Comparison of ENCODE assay signal across 1 cellular context in the genomic region with DNA sequence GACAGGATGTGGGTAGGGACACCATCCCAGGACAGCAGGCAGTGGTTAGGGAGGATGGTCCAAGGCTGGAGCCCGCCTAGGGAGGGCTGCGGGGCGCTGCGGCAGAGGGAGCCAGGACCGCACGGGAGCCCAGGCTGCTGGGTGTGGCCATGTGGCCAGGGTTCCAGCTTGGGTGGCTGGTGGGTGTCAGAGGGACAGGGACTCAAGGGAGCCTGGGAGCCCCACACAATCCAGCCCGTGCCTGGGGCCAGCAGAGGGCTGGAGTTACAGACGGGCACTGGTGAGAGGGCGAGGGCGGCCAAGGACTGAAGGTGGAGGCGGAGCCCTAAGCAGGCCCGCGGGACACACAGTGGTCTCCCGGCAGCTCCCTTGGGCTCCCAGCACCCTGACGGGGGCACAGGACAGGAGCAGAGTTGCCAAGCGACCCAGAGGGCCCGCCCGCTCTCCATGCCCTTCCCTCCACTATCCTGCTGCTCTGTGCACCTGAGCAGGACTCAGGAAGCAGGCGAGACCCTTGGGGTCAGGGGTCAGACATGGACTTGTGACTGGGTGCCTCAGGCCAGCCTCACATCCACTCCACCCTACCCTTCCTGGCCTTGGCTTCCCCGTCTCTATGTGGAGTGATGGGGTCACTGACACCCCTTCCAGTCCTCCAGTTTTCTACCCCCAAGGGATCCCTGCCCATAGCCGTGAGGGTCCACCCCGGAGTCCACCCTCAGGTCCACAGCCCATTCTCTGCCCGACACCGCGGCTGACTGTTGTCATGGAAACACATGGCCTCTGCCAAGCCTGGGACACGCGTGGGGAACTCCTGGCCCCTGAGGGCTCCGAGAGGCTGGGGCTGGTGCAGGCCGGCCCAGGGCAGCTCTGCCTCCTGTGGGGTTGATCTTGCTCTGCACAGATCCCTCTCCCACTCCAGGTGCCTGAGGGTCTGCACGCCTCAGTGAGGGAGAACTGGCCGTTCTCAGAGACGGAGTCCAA.
TF ChIP-seq lines count a peak whose summit lies in the region.

No MANE protein-coding gene starts in this region.

TF ChIP-seq in HEK293, 187 proteins besides CTCF, POLR2A, EP300 and RAD21:
- TF ChIP-seq ZNF600 (tag by site-specific recombination; IDR thresholded peaks at IDR 0.05) (peak; percentile 62; the same call in 1 of the 2 replicates), ZFHX2 (tag by site-specific recombination; conservative IDR thresholded peaks at IDR 0.05) (peak; percentile 41), BCL11B (tag by site-specific recombination; IDR thresholded peaks at IDR 0.05; ENCODE audit: low read depth) (peak; percentile 77; the same call in 1 of the 2 replicates), ZNF266 (tag by site-specific recombination; IDR thresholded peaks at IDR 0.05; ENCODE audit: low read depth) (no peak), GLIS2 (tag by site-specific recombination; IDR thresholded peaks at IDR 0.05) (no peak), SP2 (tag by site-specific recombination; IDR thresholded peaks at IDR 0.05) (peak; percentile 13; the same call in 1 of the 2 replicates), KLF1 (tag by site-specific recombination; IDR thresholded peaks at IDR 0.05) (peak; percentile 29; the same call in 1 of the 2 replicates), ZNF274 (IDR thresholded peaks at IDR 0.05; ENCODE audit: low read length) (no peak), ZNF274 (tag by site-specific recombination; IDR thresholded peaks at IDR 0.05; ENCODE audit: borderline replicate concordance) (no peak), EGR2 (tag by site-specific recombination; IDR thresholded peaks at IDR 0.05; ENCODE audit: low read depth) (peak; percentile 52), OSR2 (tag by site-specific recombination; IDR thresholded peaks at IDR 0.05) (no peak)
- TF ChIP-seq, protein P1, sequence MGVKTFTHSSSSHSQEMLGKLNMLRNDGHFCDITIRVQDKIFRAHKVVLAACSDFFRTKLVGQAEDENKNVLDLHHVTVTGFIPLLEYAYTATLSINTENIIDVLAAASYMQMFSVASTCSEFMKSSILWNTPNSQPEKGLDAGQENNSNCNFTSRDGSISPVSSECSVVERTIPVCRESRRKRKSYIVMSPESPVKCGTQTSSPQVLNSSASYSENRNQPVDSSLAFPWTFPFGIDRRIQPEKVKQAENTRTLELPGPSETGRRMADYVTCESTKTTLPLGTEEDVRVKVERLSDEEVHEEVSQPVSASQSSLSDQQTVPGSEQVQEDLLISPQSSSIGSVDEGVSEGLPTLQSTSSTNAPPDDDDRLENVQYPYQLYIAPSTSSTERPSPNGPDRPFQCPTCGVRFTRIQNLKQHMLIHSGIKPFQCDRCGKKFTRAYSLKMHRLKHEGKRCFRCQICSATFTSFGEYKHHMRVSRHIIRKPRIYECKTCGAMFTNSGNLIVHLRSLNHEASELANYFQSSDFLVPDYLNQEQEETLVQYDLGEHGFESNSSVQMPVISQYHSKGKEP (tag by site-specific recombination; IDR thresholded peaks at IDR 0.05) = no peak
- TF ChIP-seq, protein P2, sequence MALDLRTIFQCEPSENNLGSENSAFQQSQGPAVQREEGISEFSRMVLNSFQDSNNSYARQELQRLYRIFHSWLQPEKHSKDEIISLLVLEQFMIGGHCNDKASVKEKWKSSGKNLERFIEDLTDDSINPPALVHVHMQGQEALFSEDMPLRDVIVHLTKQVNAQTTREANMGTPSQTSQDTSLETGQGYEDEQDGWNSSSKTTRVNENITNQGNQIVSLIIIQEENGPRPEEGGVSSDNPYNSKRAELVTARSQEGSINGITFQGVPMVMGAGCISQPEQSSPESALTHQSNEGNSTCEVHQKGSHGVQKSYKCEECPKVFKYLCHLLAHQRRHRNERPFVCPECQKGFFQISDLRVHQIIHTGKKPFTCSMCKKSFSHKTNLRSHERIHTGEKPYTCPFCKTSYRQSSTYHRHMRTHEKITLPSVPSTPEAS (tag by site-specific recombination; IDR thresholded peaks at IDR 0.05) = no peak
- TF ChIP-seq, protein P3, sequence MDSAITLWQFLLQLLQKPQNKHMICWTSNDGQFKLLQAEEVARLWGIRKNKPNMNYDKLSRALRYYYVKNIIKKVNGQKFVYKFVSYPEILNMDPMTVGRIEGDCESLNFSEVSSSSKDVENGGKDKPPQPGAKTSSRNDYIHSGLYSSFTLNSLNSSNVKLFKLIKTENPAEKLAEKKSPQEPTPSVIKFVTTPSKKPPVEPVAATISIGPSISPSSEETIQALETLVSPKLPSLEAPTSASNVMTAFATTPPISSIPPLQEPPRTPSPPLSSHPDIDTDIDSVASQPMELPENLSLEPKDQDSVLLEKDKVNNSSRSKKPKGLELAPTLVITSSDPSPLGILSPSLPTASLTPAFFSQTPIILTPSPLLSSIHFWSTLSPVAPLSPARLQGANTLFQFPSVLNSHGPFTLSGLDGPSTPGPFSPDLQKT (IDR thresholded peaks at IDR 0.05; ENCODE audit: borderline replicate concordance, low read depth, low read length) = no peak
